ENCODE assay signal across 1 cellular context in the genomic region with DNA sequence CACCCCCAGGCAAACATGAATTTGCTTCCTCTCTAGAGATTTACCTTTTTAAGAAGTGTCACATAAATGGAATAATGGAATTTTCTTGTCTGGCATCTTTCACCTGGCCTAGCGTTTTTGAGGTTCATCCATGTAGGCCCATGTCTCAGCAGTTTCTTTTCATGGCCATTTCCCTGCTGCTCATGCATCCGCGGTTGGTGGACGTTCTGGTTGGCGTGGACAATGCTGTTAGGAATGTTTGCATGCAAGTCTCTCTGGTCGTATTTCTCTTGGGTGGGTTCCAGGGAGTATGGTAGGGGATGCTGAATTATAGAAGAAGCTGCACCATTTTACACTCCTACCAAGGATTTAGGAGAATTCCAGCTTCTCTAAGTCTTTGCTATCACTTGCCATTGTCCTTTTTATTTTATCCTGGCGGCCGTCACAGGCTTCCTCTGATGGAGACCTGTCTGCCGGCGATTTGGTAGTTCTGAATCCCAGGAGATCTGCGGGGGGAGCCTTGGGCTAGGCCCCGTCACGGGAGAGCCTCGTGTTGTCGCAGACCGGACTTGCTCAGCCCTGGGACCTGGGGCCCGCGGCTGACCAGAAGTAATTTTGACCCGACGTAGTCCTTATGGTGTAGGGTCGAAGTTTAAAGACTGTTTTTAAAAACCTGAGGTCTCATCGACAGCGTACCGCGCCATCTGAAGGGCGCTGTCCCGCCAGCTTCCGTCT.
A peak's percentile ranks its signal among the peaks of the same experiment; 100 is the strongest.
TF ChIP-seq lines count a peak whose summit lies in the region.

No MANE protein-coding gene starts in this region.

TF ChIP-seq in IMR-90, 13 proteins besides CTCF, POLR2A, EP300 and RAD21:
- TF ChIP-seq, protein P1, sequence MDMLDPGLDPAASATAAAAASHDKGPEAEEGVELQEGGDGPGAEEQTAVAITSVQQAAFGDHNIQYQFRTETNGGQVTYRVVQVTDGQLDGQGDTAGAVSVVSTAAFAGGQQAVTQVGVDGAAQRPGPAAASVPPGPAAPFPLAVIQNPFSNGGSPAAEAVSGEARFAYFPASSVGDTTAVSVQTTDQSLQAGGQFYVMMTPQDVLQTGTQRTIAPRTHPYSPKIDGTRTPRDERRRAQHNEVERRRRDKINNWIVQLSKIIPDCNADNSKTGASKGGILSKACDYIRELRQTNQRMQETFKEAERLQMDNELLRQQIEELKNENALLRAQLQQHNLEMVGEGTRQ (IDR thresholded peaks at IDR 0.05; ENCODE audit: low read depth, low read length) = 0 out of 2 replicates have a peak, but pooled peaks have one; percentile 5
- TF ChIP-seq RCOR1 (IDR thresholded peaks at IDR 0.05; ENCODE audit: insufficient replicate concordance, low read length) (no peak), NFE2L2 (IDR thresholded peaks at IDR 0.05; ENCODE audit: low read depth, low read length) (no peak), RFX5 (IDR thresholded peaks at IDR 0.05; ENCODE audit: low read depth, low read length) (no peak), BHLHE40 (IDR thresholded peaks at IDR 0.05; ENCODE audit: low read depth, low read length) (peak; percentile 58; the same call in 1 of the 2 replicates), CEBPB (IDR thresholded peaks at IDR 0.05; ENCODE audit: low read depth, low read length) (no peak), MAZ (IDR thresholded peaks at IDR 0.05; ENCODE audit: borderline replicate concordance, low read depth, low read length) (no peak), MXI1 (IDR thresholded peaks at IDR 0.05; ENCODE audit: borderline replicate concordance, low read depth, low read length) (no peak), CHD1 (IDR thresholded peaks at IDR 0.05; ENCODE audit: low read depth, low read length) (0 out of 2 replicates have a peak, but pooled peaks have one; percentile 55), MAFK (IDR thresholded peaks at IDR 0.05; ENCODE audit: low read depth, low read length) (0 out of 2 replicates have a peak, but pooled peaks have one; percentile 21), SMC3 (IDR thresholded peaks at IDR 0.05; ENCODE audit: low read depth, low read length) (no peak), FOS (IDR thresholded peaks at IDR 0.05; ENCODE audit: low read depth, low read length) (no peak)
- TF ChIP-seq, protein P2, sequence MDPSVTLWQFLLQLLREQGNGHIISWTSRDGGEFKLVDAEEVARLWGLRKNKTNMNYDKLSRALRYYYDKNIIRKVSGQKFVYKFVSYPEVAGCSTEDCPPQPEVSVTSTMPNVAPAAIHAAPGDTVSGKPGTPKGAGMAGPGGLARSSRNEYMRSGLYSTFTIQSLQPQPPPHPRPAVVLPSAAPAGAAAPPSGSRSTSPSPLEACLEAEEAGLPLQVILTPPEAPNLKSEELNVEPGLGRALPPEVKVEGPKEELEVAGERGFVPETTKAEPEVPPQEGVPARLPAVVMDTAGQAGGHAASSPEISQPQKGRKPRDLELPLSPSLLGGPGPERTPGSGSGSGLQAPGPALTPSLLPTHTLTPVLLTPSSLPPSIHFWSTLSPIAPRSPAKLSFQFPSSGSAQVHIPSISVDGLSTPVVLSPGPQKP (IDR thresholded peaks at IDR 0.05; ENCODE audit: borderline replicate concordance, low read depth, low read length) = no peak
